In the genomic region with DNA sequence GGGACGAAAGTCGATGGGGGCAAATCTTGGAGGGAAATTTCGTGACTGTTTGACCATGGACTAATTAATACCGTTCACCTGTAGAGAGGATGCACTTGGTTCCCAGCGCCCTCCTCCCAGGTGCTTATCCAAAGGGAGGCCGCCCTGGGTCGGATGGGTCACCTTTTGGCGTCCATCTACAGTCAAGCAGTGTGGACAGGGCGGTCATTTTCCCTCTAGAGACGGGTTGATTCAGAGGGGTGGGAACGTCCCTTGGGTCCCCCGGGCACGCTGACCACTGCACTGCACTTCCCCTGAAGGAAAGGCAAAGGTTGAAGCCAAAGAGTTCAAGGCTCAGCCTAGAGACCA, we compare ENCODE assay signal across 10 cellular contexts. TPM values are rescaled to one million over a fixed set of nuclear protein-coding genes. Genes with fewer than 3 reads are reported as not detected.
DNase-seq lines count a peak whose midpoint lies in the region; ATAC-seq and TF ChIP-seq lines count a peak whose summit lies in the region.
"Had no signal": no experiment of that assay in that cellular context is flagged by ENCODE, and none has a peak within 500 bp of the region (broad histone marks: within the 10 kb centered on the region; RNA-seq: fewer than 3 reads in every experiment).

No MANE protein-coding gene starts in this region.

- H3K4me1 Mint-ChIP-seq in CD14-positive monocyte, result peaks cover 45% of the 10 kb centered on the region

- TF ChIP-seq CTCF in CD14-positive monocyte (IDR thresholded peaks at IDR 0.05) (no peak), Peyer's patch (IDR thresholded peaks at IDR 0.05) (no peak), fibroblast of mammary gland (conservative IDR thresholded peaks at IDR 0.05; ENCODE audit: control insufficient read depth, insufficient read depth, low read depth, low read length) (no peak), ovary (IDR thresholded peaks at IDR 0.05) (no peak)

- H3K36me3 ChIP-seq in Peyer's patch (no peaks in the 10 kb centered on the region), ovary (no peaks in the 10 kb centered on the region)

- H3K4me3 ChIP-seq in Peyer's patch (peak overlapping the region; percentile 31 to 76 (median 60)), fibroblast of mammary gland (ENCODE audit: control insufficient read depth, low read depth, low read length) (peak overlapping the region; percentile 40), ovary (peak overlapping the region; percentile 50)

- TF ChIP-seq POLR2A in Peyer's patch (IDR thresholded peaks at IDR 0.05) (peak in 1 of 2 donors; percentile 18), ovary (IDR thresholded peaks at IDR 0.05) (no peak)

- H3K27me3 Mint-ChIP-seq in CD14-positive monocyte (ENCODE audit: low read depth in 3 of 3), result peaks cover 78 to 91% (median 79%) of the 10 kb centered on the region in 3 donors

- H3K27ac ChIP-seq in Peyer's patch, result peak overlapping the region in 3 of 4 donors; percentile 82 to 94 (median 93)
- H3K27ac ChIP-seq in ovary, result peak overlapping the region in 1 of 2 donors; percentile 57

- H3K27ac Mint-ChIP-seq in CD14-positive monocyte, result no peak overlapping the region
- H3K27ac Mint-ChIP-seq: activated T-helper 2 cell treated with anti-CD3 and anti-CD28 coated beads, Interferon-gamma antibody, Interleukin-2, Interleukin-4, amounts not matched to agents 10 μg/mL and 5 μg/mL and 100 μg/mL, durations not matched to agents 14 hours and 24 hours and 36 hours had no signal

- H3K36me3 Mint-ChIP-seq in CD14-positive monocyte, result peaks cover 7 to 18% of the 10 kb centered on the region in 2 donors

- no peaks in the 10 kb centered on the region for H3K9me3 ChIP-seq in Peyer's patch
- H3K9me3 ChIP-seq in ovary, result no peaks in the 10 kb centered on the region

- H3K4me1 ChIP-seq in Peyer's patch (peaks cover 0 to 17% (median 8%) of the 10 kb centered on the region in 4 donors), ovary (ENCODE audit: insufficient read depth) (peaks cover 5% of the 10 kb centered on the region)

- TF ChIP-seq EP300 in ovary (IDR thresholded peaks at IDR 0.05), result no peak

- intact Hi-C loops in CD14-positive monocyte (cut with micrococcal nuclease) (no loop called here), ovary (cut with DNase I) (no loop called here)

- H3K4me3 Mint-ChIP-seq in CD14-positive monocyte, result peak overlapping the region; percentile 84 to 98

- H3K27me3 ChIP-seq in Peyer's patch (no peaks in the 10 kb centered on the region), ovary (no peaks in the 10 kb centered on the region)

- no peak for DNase-seq in CD14-positive monocyte (ENCODE audit: low spot score)
- no peak for DNase-seq in Peyer's patch
- DNase-seq in fibroblast of mammary gland (ENCODE audit: low read depth), result no peak
- no peak for DNase-seq in ovary
- no peak for DNase-seq in DMS 273 treated with DMSO at 0.1 percent for 48 hours (lab: John Stamatoyannopoulos, UW)
- DNase-seq in amniotic stem cell (lab: John Stamatoyannopoulos, UW), result no peak
- no peak for DNase-seq in hypothalamus (lab: John Stamatoyannopoulos, UW)

- 31 to 37% (median 37%) methylated on average over 13 of the region's 13 CpGs for WGBS in ovary, 3 donors

- no peak for ATAC-seq in GM21717 (IDR thresholded peaks at IDR 0.05; ENCODE audit: unreplicated experiment)

- peaks cover 0 to 31% (median 12%) of the 10 kb centered on the region in 7 donors for H3K9me3 Mint-ChIP-seq in CD14-positive monocyte
- H3K9me3 Mint-ChIP-seq: activated T-helper 2 cell treated with anti-CD3 and anti-CD28 coated beads, Interferon-gamma antibody, Interleukin-2, Interleukin-4, amounts not matched to agents 10 μg/mL and 5 μg/mL and 100 μg/mL, durations not matched to agents 14 hours and 24 hours and 36 hours had no signal

RNA-seq across cellular contexts. Expression of a gene that starts 2.0 kb away (rescaled TPM):
- polyA plus RNA-seq in CD14-positive monocyte (not detected), ovary (10 to 100 TPM in 1 of 2 donors, 1 to 10 TPM in 1; 2.0 to 18.5 TPM)
- total RNA-seq in Peyer's patch (100 to 1,000 TPM in 3 of 4 donors, 10 to 100 TPM in 1; 23.1 to 242 (median 145) TPM), ovary (10 to 100 TPM in 2 of 7 donors, 1 to 10 TPM in 5; 5.9 to 19.8 (median 8.0) TPM)
- total RNA-seq: activated T-helper 2 cell treated with anti-CD3 and anti-CD28 coated beads, Interferon-gamma antibody, Interleukin-2, Interleukin-4, amounts not matched to agents 10 μg/mL and 5 μg/mL and 100 μg/mL, durations not matched to agents 14 hours and 24 hours and 36 hours; SK-MEL-5 had no signal
